ENCODE assay signal across 8 cellular contexts in the genomic region with DNA sequence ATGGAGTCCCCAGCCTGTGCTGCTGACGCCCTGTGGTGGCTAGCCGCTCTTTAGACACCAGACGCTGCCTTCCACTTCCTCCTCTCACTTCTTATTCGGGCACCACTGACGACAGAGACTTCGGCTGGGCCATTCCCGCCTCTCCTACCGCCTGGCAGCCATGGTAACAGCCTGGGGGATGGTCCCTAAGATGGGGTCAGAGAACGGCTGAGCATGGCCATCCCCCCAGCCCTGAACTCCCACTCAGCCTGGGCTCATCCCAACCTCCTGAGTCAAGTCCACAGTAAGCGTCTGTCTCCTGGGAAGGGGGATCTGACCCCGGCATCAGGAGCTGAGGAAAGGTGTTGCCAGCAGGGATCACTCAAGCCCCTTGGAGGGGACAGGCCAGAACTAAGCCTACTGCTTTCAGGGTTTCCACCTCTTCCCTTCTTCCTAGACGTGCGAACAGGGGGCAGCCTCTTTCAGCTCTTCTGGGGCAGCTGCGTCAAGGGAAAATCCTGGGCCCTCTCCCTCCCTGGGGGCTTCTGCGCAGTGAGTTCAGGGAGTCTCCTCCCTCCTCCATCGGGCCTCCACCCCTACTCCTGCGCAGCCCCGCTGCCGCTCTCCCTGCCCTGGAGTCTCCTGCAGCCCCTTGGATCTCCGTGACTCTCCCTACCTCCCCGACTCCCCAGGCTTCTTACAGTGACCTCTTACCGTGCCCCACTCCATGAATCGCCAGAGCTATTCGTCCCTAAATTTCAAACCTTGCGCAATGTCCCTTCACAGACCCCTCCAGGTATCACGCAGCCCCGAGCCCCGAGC. TPM values are rescaled to one million over a fixed set of nuclear protein-coding genes. Genes with fewer than 3 reads are reported as not detected.
DNase-seq lines count a peak whose midpoint lies in the region; ATAC-seq and TF ChIP-seq lines count a peak whose summit lies in the region.

No MANE protein-coding gene starts in this region.

- H3K36me3 ChIP-seq in Peyer's patch, result no peaks in the 10 kb centered on the region
- no peaks in the 10 kb centered on the region for H3K36me3 ChIP-seq in esophagus (ENCODE audit: control insufficient read depth in 2 of 2, insufficient read depth in 2 of 2, low read length in 1 of 2)

- WGBS in esophagus, 2 donors, result 36 to 39% methylated on average over 28 of the region's 28 CpGs

- TF ChIP-seq CTCF in Peyer's patch (IDR thresholded peaks at IDR 0.05) (no peak), neural crest cell (conservative IDR thresholded peaks at IDR 0.05) (no peak)

- peaks cover 55% of the 10 kb centered on the region for H3K4me1 Mint-ChIP-seq in neural crest cell

- H3K27ac ChIP-seq in Peyer's patch, result peak overlapping the region; percentile 79 to 93 (median 87)
- H3K27ac ChIP-seq in esophagus (ENCODE audit: low read depth in 2 of 2, low read length in 1 of 2), result no peak overlapping the region

- peaks cover 3% of the 10 kb centered on the region for H3K36me3 Mint-ChIP-seq in neural crest cell (ENCODE audit: low read depth)

- H3K27me3 ChIP-seq in Peyer's patch (peaks cover 0 to 10% of the 10 kb centered on the region in 2 donors), esophagus (ENCODE audit: control insufficient read depth in 1 of 2, insufficient read depth in 2 of 2, low read length in 2 of 2) (peaks cover 0 to 3% of the 10 kb centered on the region in 2 donors)

- ATAC-seq in HG02852 (IDR thresholded peaks at IDR 0.05; ENCODE audit: unreplicated experiment), result peak; percentile 70

- no peaks in the 10 kb centered on the region for H3K9me3 Mint-ChIP-seq in neural crest cell

- H3K27me3 Mint-ChIP-seq in neural crest cell (ENCODE audit: low read depth), result peaks cover 48% of the 10 kb centered on the region

- peak overlapping the region; percentile 58 to 81 (median 68) for H3K4me3 ChIP-seq in Peyer's patch
- peak overlapping the region; percentile 5 to 53 for H3K4me3 ChIP-seq in esophagus (ENCODE audit: low read depth in 1 of 2, low read length in 2 of 2)

- TF ChIP-seq POLR2A in Peyer's patch (IDR thresholded peaks at IDR 0.05), result no peak

- peak overlapping the region; percentile 95 for H3K4me3 Mint-ChIP-seq in neural crest cell

- peak; percentile 22 for DNase-seq in NCI-H1105 treated with DMSO at 0.1 percent for 48 hours (lab: John Stamatoyannopoulos, UW)
- DNase-seq in NCI-H1105 (lab: John Stamatoyannopoulos, UW), result no peak
- peak in 2 of 3 donors; percentile 79 to 92 for DNase-seq in Peyer's patch
- DNase-seq in neural crest cell (ENCODE audit: low read depth, low spot score), result peak; percentile 42
- DNase-seq in SHP77 treated with DMSO at 0.1 percent for 48 hours (lab: John Stamatoyannopoulos, UW), result no peak
- DNase-seq in cerebellar nuclear complex (lab: John Stamatoyannopoulos, UW), result no peak

- H3K4me1 ChIP-seq in Peyer's patch, result peaks cover 0 to 29% (median 12%) of the 10 kb centered on the region in 4 donors
- H3K4me1 ChIP-seq in esophagus (ENCODE audit: control insufficient read depth in 2 of 2, insufficient read depth in 2 of 2, low read length in 1 of 2), result peaks cover 0 to 9% of the 10 kb centered on the region in 2 donors

- H3K9me3 ChIP-seq in Peyer's patch, result no peaks in the 10 kb centered on the region
- no peaks in the 10 kb centered on the region for H3K9me3 ChIP-seq in esophagus (ENCODE audit: control insufficient read depth in 2 of 2, insufficient read depth in 1 of 2, low read depth in 1 of 2, low read length in 1 of 2)

- H3K27ac Mint-ChIP-seq in neural crest cell (ENCODE audit: unreplicated experiment), result peak overlapping the region; percentile 68

RNA-seq across cellular contexts. Expression of gene TAMALIN, which starts 0.6 kb away (rescaled TPM):
- total RNA-seq in Peyer's patch, result 100 to 1,000 TPM in 1 of 4 donors, 10 to 100 TPM in 1, 1 to 10 TPM in 2; 1.2 to 112 (median 16.2) TPM
- 1 to 10 TPM; 6.1 to 7.4 TPM for polyA plus RNA-seq in esophagus
- total RNA-seq in neural crest cell, result 23.2 and 24.2 TPM in 2 replicates

RNA-seq across cellular contexts. Expression of gene NR4A1, which starts 45.1 kb away (rescaled TPM):
- total RNA-seq in Peyer's patch (100 to 1,000 TPM in 1 of 4 donors, 10 to 100 TPM in 2, 1 to 10 TPM in 1; 3.9 to 265 (median 42.2) TPM), neural crest cell (51.0 and 52.8 TPM in 2 replicates)
- 10 to 100 TPM in 1 of 2 donors, 1 to 10 TPM in 1; 6.3 to 10.6 TPM for polyA plus RNA-seq in esophagus

RNA-seq across cellular contexts. Expression of gene ACVR1B, which starts 54.6 kb away (rescaled TPM):
- total RNA-seq in Peyer's patch (10 to 100 TPM in 3 of 4 donors, 1 to 10 TPM in 1; 9.1 to 71.6 (median 59.2) TPM), neural crest cell (30.5 and 34.3 TPM in 2 replicates)
- 10 to 100 TPM; 11.6 to 12.4 TPM for polyA plus RNA-seq in esophagus

Comparison
In these comparisons a context has a peak if more than half of its experiments do, and no peak if none do; other contexts are left out.
1. DNase-seq: peak in NCI-H1105 treated with DMSO at 0.1 percent for 48 hours (single experiment), Peyer's patch (2 of 3) and neural crest cell (single experiment); none in NCI-H1105 (single experiment), SHP77 treated with DMSO at 0.1 percent for 48 hours (single experiment) and cerebellar nuclear complex (0 of 2).
2. H3K27ac ChIP-seq: peak in Peyer's patch (4 of 4); none in esophagus (0 of 2).